In genomic region chr3:116020495-116020894, GRCh38 we compare ENCODE assay signal across 10 cellular contexts.
DNase-seq lines count a peak whose midpoint lies in the region; ATAC-seq and TF ChIP-seq lines count a peak whose summit lies in the region.
"Had no signal": no experiment of that assay in that cellular context is flagged by ENCODE, and none has a peak within 500 bp of the region (broad histone marks: within the 10 kb centered on the region; RNA-seq: fewer than 3 reads in every experiment).

No MANE protein-coding gene starts in this region.

- DNase-seq in AG10803 (ENCODE audit: low read depth) (peak; percentile 70), RWPE2 (ENCODE audit: low spot score) (no peak), DMS53 (lab: John Stamatoyannopoulos, UW) (no peak), Peyer's patch (no peak), RPMI8226 (no peak)
- DNase-seq in activated CD4-positive, alpha-beta T cell treated with anti-CD3 and anti-CD28 coated beads, Interleukin-2, amount 10 ng/mL, durations not matched to agents 24 days and 14 days: no peak
- DNase-seq: ACHN; activated effector memory CD4-positive, alpha-beta T cell treated with anti-CD3 and anti-CD28 coated beads, Interleukin-2, amount 50 U/mL, for 16 hours had no signal

- H3K9me3 Mint-ChIP-seq in activated CD4-positive, alpha-beta T cell treated with anti-CD3 and anti-CD28 coated beads, Interleukin-2, amount 10 ng/mL, durations not matched to agents 24 days and 14 days: no peaks in the 10 kb centered on the region

- H3K4me3 ChIP-seq in AG10803 (ENCODE audit: low read length): no peak overlapping the region
- H3K4me3 ChIP-seq in RWPE2 (ENCODE audit: severe bottlenecking): no peak overlapping the region
- no peak overlapping the region for H3K4me3 ChIP-seq in Peyer's patch

- TF ChIP-seq POLR2A in Peyer's patch (IDR thresholded peaks at IDR 0.05): no peak

- H3K9me3 ChIP-seq in RWPE2 (ENCODE audit: severe bottlenecking): no peaks in the 10 kb centered on the region
- no peaks in the 10 kb centered on the region for H3K9me3 ChIP-seq in Peyer's patch

- intact Hi-C loops in activated CD4-positive, alpha-beta T cell treated with anti-CD3 and anti-CD28 coated beads, Interleukin-2, amount 10 ng/mL, durations not matched to agents 24 days and 14 days (cut with micrococcal nuclease): no loop called here

- no peak overlapping the region for H3K4me3 Mint-ChIP-seq in activated CD4-positive, alpha-beta T cell treated with anti-CD3 and anti-CD28 coated beads, Interleukin-2, amount 10 ng/mL, durations not matched to agents 24 days and 14 days

- no peaks in the 10 kb centered on the region for H3K4me1 Mint-ChIP-seq in activated CD4-positive, alpha-beta T cell treated with anti-CD3 and anti-CD28 coated beads, Interleukin-2, amount 10 ng/mL, durations not matched to agents 24 days and 14 days

- no peak overlapping the region for H3K27ac Mint-ChIP-seq in activated CD4-positive, alpha-beta T cell treated with anti-CD3 and anti-CD28 coated beads, Interleukin-2, amount 10 ng/mL, durations not matched to agents 24 days and 14 days

- no peaks in the 10 kb centered on the region for H3K27me3 ChIP-seq in RWPE2 (ENCODE audit: insufficient read depth, poor library complexity, severe bottlenecking)
- H3K27me3 ChIP-seq in Peyer's patch: no peaks in the 10 kb centered on the region

- H3K4me1 ChIP-seq in RWPE2 (ENCODE audit: insufficient read depth, poor library complexity, severe bottlenecking) (no peaks in the 10 kb centered on the region), Peyer's patch (no peaks in the 10 kb centered on the region)

- TF ChIP-seq CTCF in AG10803 (conservative IDR thresholded peaks at IDR 0.05; ENCODE audit: low read length) (no peak), RWPE2 (IDR thresholded peaks at IDR 0.05; ENCODE audit: poor library complexity, severe bottlenecking) (no peak), Peyer's patch (IDR thresholded peaks at IDR 0.05) (no peak)

- H3K36me3 Mint-ChIP-seq in activated CD4-positive, alpha-beta T cell treated with anti-CD3 and anti-CD28 coated beads, Interleukin-2, amount 10 ng/mL, durations not matched to agents 24 days and 14 days (ENCODE audit: low read depth): no peaks in the 10 kb centered on the region

- no peaks in the 10 kb centered on the region for H3K36me3 ChIP-seq in RWPE2 (ENCODE audit: low read depth)
- no peaks in the 10 kb centered on the region for H3K36me3 ChIP-seq in Peyer's patch

- H3K27me3 Mint-ChIP-seq in activated CD4-positive, alpha-beta T cell treated with anti-CD3 and anti-CD28 coated beads, Interleukin-2, amount 10 ng/mL, durations not matched to agents 24 days and 14 days: no peaks in the 10 kb centered on the region

- H3K27ac ChIP-seq in RWPE2 (ENCODE audit: poor library complexity, severe bottlenecking) (no peak overlapping the region), Peyer's patch (no peak overlapping the region)

- ATAC-seq in GM19043 (IDR thresholded peaks at IDR 0.05; ENCODE audit: low read depth, unreplicated experiment): peak; percentile 83
- peak; percentile 74 for ATAC-seq in HG02973 (IDR thresholded peaks at IDR 0.05; ENCODE audit: unreplicated experiment)
- peak; percentile 40; the same call in 1 of the 3 replicates for ATAC-seq in RWPE2 (ENCODE audit: low read depth)
